30 cellular contexts compared by ENCODE assay signal in the genomic region with DNA sequence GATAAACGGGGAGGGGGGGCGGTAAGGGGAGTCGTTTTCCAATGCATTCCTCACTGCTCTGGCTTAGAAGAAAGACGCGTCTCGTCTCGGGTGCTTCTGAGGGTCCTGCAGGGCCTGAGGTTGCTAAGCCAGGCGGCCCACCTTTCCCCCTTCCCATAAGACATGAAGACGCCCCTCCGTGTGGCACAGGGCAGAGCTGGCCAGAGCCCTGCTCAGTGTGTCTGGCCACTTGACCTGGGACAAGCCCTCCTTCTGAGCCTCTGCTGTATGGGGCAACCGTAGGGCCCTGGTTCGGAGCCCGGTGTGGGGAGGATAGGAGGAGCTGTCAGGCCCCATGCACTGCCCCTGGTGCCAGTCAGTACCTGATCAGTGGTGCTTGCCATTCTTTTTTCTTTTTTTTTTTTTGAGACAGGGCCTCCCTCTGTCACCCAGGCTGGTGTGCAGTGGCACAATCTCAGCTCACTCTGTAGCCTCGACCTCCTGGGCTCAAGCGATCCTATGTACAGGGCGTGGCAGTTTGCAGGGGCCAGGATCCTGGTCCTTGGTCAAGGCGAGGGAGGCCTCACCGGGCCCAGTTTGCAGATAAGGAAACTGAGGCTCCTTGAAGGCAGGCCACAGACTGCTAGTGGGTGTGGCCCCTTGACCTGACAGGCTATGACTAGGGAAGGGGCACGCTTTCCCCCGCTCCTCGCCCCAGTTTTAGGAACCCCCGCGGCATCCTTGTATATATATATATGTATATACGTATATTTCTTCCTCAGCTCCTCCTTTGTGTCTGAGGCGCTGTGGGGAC.
DNase-seq lines count a peak whose midpoint lies in the region; ATAC-seq, FAIRE-seq and TF ChIP-seq lines count a peak whose summit lies in the region.
"Had no signal": no experiment of that assay in that cellular context is flagged by ENCODE, and none has a peak within 500 bp of the region (broad histone marks: within the 10 kb centered on the region; RNA-seq: fewer than 3 reads in every experiment).

No MANE protein-coding gene starts in this region.

- ATAC-seq in Right ventricle myocardium superior (ENCODE audit: poor library complexity) (no peak), Right ventricle myocardium inferior (no peak), GM19328 (IDR thresholded peaks at IDR 0.05; ENCODE audit: unreplicated experiment) (no peak)
- ATAC-seq: left colon, natural killer cell had no signal

- H3K9ac ChIP-seq in H1 (replicated peaks in 1 of 4; ENCODE audit: extremely low read depth in 1 of 4, low read depth in 3 of 4, low read length in 3 of 4) = no peak overlapping the region

- intact Hi-C loops in Right ventricle myocardium superior (cut with DNase I) = no loop called here
- intact Hi-C loops in Right ventricle myocardium inferior (cut with DNase I) = no loop called here
- intact Hi-C loops in uterus (cut with DNase I; ENCODE audit: low total_unique reads) = no loop called here

- H3K27me3 ChIP-seq in H1 (replicated peaks in 1 of 4; ENCODE audit: control insufficient read depth in 3 of 4, extremely low read depth in 1 of 4, insufficient read depth in 3 of 4, low read length in 3 of 4) = no peaks in the 10 kb centered on the region; a peak in 1 of 7 replicates
- no peaks in the 10 kb centered on the region for H3K27me3 ChIP-seq in uterus
- H3K27me3 ChIP-seq: SJSA1, tibial nerve had no signal

- H3K4me3 Mint-ChIP-seq in nephron = no peak overlapping the region
- H3K4me3 Mint-ChIP-seq: CD8-positive, alpha-beta memory T cell; natural killer cell; stimulated activated naive CD8-positive, alpha-beta T cell treated with anti-CD3 and anti-CD28 coated beads, Interleukin-15, Interleukin-2, amounts not matched to agents 100 ng/mL and 50 ng/mL, for 24 hours had no signal

- TF ChIP-seq POLR2A in H1 (IDR thresholded peaks at IDR 0.05; ENCODE audit: control extremely low read depth in 1 of 2, low read depth in 2 of 2, low read length in 2 of 2) = no peak
- no peak for TF ChIP-seq POLR2A in uterus (IDR thresholded peaks at IDR 0.05)

- H3K4me1 ChIP-seq in H1 (replicated peaks in 1 of 4; ENCODE audit: control insufficient read depth in 3 of 4, insufficient read depth in 4 of 4, low read length in 3 of 4) = peaks cover 0 to 19% (median 8%) of the 10 kb centered on the region in 4 experiments; a peak in 4 of 7 replicates
- H3K4me1 ChIP-seq in uterus = no peaks in the 10 kb centered on the region
- H3K4me1 ChIP-seq: SJSA1 had no signal

- H3K4me3 ChIP-seq in H1 (ENCODE audit: extremely low read depth in 1 of 4, insufficient read depth in 2 of 4, low read depth in 3 of 4, low read length in 4 of 4) = peak overlapping the region in 1 of 4 experiments; percentile 82; a peak in 1 of 8 replicates
- H3K4me3 ChIP-seq in uterus = no peak overlapping the region
- H3K4me3 ChIP-seq: SJSA1, tibial nerve had no signal

- no peaks in the 10 kb centered on the region for H3K9me3 Mint-ChIP-seq in nephron
- H3K9me3 Mint-ChIP-seq: natural killer cell; stimulated activated naive CD8-positive, alpha-beta T cell treated with anti-CD3 and anti-CD28 coated beads, Interleukin-15, Interleukin-2, amounts not matched to agents 100 ng/mL and 50 ng/mL, for 24 hours had no signal

- H3K79me1 ChIP-seq in H1 (ENCODE audit: low read depth, low read length) = no peaks in the 10 kb centered on the region

- TF ChIP-seq CTCF in H1 (IDR thresholded peaks at IDR 0.05; ENCODE audit: control extremely low read depth in 1 of 3, insufficient read depth in 1 of 3, low read depth in 1 of 3, low read length in 3 of 3) (no peak), nephron (IDR thresholded peaks at IDR 0.05; ENCODE audit: unreplicated experiment in 3 of 3) (no peak), uterus (IDR thresholded peaks at IDR 0.05) (no peak)

- H2BK20ac ChIP-seq in H1 (ENCODE audit: low read length) = peak overlapping the region; percentile 72; the same call in 1 of the 2 replicates

- peak overlapping the region; percentile 75; the same call in 1 of the 2 replicates for H2BK12ac ChIP-seq in H1 (ENCODE audit: low read depth, low read length)

- 0 out of 4 replicates have a peak, but pooled peaks cover 0 to under 1% of the 10 kb centered on the region in 2 experiments for H3K9me3 ChIP-seq in H1 (ENCODE audit: insufficient read depth in 2 of 2, low read depth in 1 of 2, low read length in 1 of 2)
- no peaks in the 10 kb centered on the region for H3K9me3 ChIP-seq in uterus
- H3K9me3 ChIP-seq: SJSA1 had no signal

- peaks cover 6% of the 10 kb centered on the region for H3K23me2 ChIP-seq in H1 (ENCODE audit: low read depth, low read length)

- 0 out of 2 replicates have a peak overlapping the region, but pooled peaks have one; percentile 11 for H2AK5ac ChIP-seq in H1 (ENCODE audit: low read depth, low read length)

- CTCF ChIA-PET in H1 (lab: Charles Lee; ENCODE audit: partially characterized antibody) = interaction anchor here (0.6 to 1.7 kb wide), 8 partner anchors 12 to 219 kb away, joined by 3 to 7 read pairs (median 4); no protein-coding TSS in a partner anchor

- 77% methylated on average over 23 of the region's 25 CpGs; no CpG with 5 or more reads in 1 of the 2 experiments for WGBS in H1 (ENCODE audit: extremely low coverage in 1 of 2, insufficient coverage in 1 of 2, insufficient read length in 1 of 2, insufficient replicate concordance in 2 of 2, low coverage in 1 of 2, low lambda C conversion rate in 2 of 2, missing lambda C conversion rate in 1 of 2), 2 experiments

- DNase-seq in Right ventricle myocardium superior (peak; percentile 28), Right ventricle myocardium inferior (ENCODE audit: missing footprints) (no peak), H1 (ENCODE audit: low read depth in 1 of 2, low spot score in 2 of 2) (no peak), uterus (no peak), COLO829 (ENCODE audit: low spot score) (no peak), midbrain (lab: John Stamatoyannopoulos, UW) (no peak)
- DNase-seq: activated CD4-positive, alpha-beta T cell treated with anti-CD3 and anti-CD28 coated beads for 4 hours; activated CD8-positive, alpha-beta memory T cell treated with anti-CD3 and anti-CD28 coated beads for 24 hours; activated gamma-delta T cell treated with Interleukin-2 at 50 U/mL for 16 hours; activated T-cell treated with anti-CD3 and anti-CD28 coated beads, Interleukin-2, amount 50 U/mL, for 1 hour; AML-193; CD8-positive, alpha-beta memory T cell; DMS53; Karpas-422; left colon; MV-4-11; natural killer cell; NCI-H146; NCI-H510A treated with DMSO at 0.1 percent for 48 hours; stimulated activated CD4-positive, alpha-beta T cell treated with anti-CD3 and anti-CD28 coated beads, Interleukin-15, amount 100 ng/mL, for 24 hours; T-helper 2 cell had no signal

- no peak overlapping the region for H4K5ac ChIP-seq in H1 (ENCODE audit: insufficient read length, low read depth, low read length)

- H3K36me3 ChIP-seq in H1 (ENCODE audit: control insufficient read depth in 2 of 4, insufficient read depth in 4 of 4, low read length in 3 of 4) = no peaks in the 10 kb centered on the region
- H3K36me3 ChIP-seq in uterus = no peaks in the 10 kb centered on the region
- H3K36me3 ChIP-seq: SJSA1, tibial nerve had no signal

- H3K27ac ChIP-seq in H1 (ENCODE audit: low read depth, low read length) (no peak overlapping the region), uterus (peak overlapping the region; percentile 83)
- H3K27ac ChIP-seq: 22Rv1, SJSA1 had no signal

- H3K4me1 Mint-ChIP-seq in nephron = peaks cover 25% of the 10 kb centered on the region

- H3K27me3 Mint-ChIP-seq in nephron (ENCODE audit: low read depth) = no peaks in the 10 kb centered on the region
- H3K27me3 Mint-ChIP-seq: stimulated activated naive CD8-positive, alpha-beta T cell treated with anti-CD3 and anti-CD28 coated beads, Interleukin-15, Interleukin-2, amounts not matched to agents 100 ng/mL and 50 ng/mL, for 24 hours had no signal

- no peaks in the 10 kb centered on the region for H4K20me1 ChIP-seq in H1 (replicated peaks in 1 of 2; ENCODE audit: control insufficient read depth in 1 of 2, insufficient read depth in 2 of 2, low read length in 2 of 2)

- peak overlapping the region; percentile 46; the same call in 1 of the 2 replicates for H2BK15ac ChIP-seq in H1 (ENCODE audit: low read length)

- no peak overlapping the region for H3K14ac ChIP-seq in H1 (ENCODE audit: insufficient read length)

- no peaks in the 10 kb centered on the region for H3K36me3 Mint-ChIP-seq in nephron (ENCODE audit: low read depth)
- H3K36me3 Mint-ChIP-seq: CD8-positive, alpha-beta memory T cell; natural killer cell had no signal

- no peak for TF ChIP-seq RAD21 in H1 (IDR thresholded peaks at IDR 0.05 in 1 of 2, conservative IDR thresholded peaks at IDR 0.05 in 1 of 2; ENCODE audit: low read depth in 2 of 2, low read length in 2 of 2)

- 0 out of 2 replicates have a peak overlapping the region, but pooled peaks have one; percentile 39 for H2BK5ac ChIP-seq in H1 (ENCODE audit: low read depth, low read length)

- H2BK120ac ChIP-seq in H1 (replicated peaks; ENCODE audit: low read depth, low read length) = no peak overlapping the region

- H3K18ac ChIP-seq in H1 (ENCODE audit: extremely low read depth, low read length) = peak overlapping the region; percentile 78

- no peak for FAIRE-seq in H1 (lab: Jason Lieb, UNC)
- FAIRE-seq: bronchial epithelial cell, G401.6, HTR-8/SVneo had no signal

- H3K27ac Mint-ChIP-seq in nephron = peak overlapping the region; percentile 85 to 96 (median 87)
- H3K27ac Mint-ChIP-seq: CD8-positive, alpha-beta memory T cell; natural killer cell; stimulated activated naive CD8-positive, alpha-beta T cell treated with anti-CD3 and anti-CD28 coated beads, Interleukin-15, Interleukin-2, amounts not matched to agents 100 ng/mL and 50 ng/mL, for 24 hours had no signal

- no peak overlapping the region for H2AFZ ChIP-seq in H1 (ENCODE audit: low read length)

- H3K79me2 ChIP-seq in H1 (ENCODE audit: control insufficient read depth in 1 of 2, insufficient read depth in 2 of 2, low read length in 2 of 2) = no peaks in the 10 kb centered on the region

- H3K56ac ChIP-seq in H1 (replicated peaks; ENCODE audit: insufficient read length, low read depth, low read length) = no peak overlapping the region

- H4K91ac ChIP-seq in H1 (replicated peaks; ENCODE audit: insufficient read length, low read length) = peak overlapping the region; percentile 78

- peak overlapping the region; percentile 72 to 87; a peak in 3 of 4 replicates for H3K4me2 ChIP-seq in H1 (ENCODE audit: insufficient read depth in 1 of 2, low read depth in 2 of 2, low read length in 2 of 2)

- no peak overlapping the region for H4K8ac ChIP-seq in H1 (ENCODE audit: extremely low read depth, insufficient read depth, low read length)

- POLR2A ChIA-PET in H1 (lab: Charles Lee; ENCODE audit: partially characterized antibody) = interaction anchor here (0.9 to 8.3 kb wide), 10 partner anchors 11 to 258 kb away, joined by 3 to 65 read pairs (median 4); no protein-coding TSS in a partner anchor

- TF ChIP-seq EP300 in H1 (IDR thresholded peaks at IDR 0.05; ENCODE audit: borderline replicate concordance in 1 of 2, low read depth in 2 of 2, low read length in 2 of 2) = no peak

- no peak overlapping the region for H3K23ac ChIP-seq in H1 (ENCODE audit: insufficient read length)

- no peak overlapping the region for H3K4ac ChIP-seq in H1 (replicated peaks; ENCODE audit: insufficient read length, low read depth, low read length)

TF ChIP-seq in H1, 55 proteins besides CTCF, POLR2A, EP300 and RAD21 (continues in another document):
- TF ChIP-seq CREB1 (IDR thresholded peaks at IDR 0.05) = no peak
